ENCODE assay signal across 8 cellular contexts in the genomic region with DNA sequence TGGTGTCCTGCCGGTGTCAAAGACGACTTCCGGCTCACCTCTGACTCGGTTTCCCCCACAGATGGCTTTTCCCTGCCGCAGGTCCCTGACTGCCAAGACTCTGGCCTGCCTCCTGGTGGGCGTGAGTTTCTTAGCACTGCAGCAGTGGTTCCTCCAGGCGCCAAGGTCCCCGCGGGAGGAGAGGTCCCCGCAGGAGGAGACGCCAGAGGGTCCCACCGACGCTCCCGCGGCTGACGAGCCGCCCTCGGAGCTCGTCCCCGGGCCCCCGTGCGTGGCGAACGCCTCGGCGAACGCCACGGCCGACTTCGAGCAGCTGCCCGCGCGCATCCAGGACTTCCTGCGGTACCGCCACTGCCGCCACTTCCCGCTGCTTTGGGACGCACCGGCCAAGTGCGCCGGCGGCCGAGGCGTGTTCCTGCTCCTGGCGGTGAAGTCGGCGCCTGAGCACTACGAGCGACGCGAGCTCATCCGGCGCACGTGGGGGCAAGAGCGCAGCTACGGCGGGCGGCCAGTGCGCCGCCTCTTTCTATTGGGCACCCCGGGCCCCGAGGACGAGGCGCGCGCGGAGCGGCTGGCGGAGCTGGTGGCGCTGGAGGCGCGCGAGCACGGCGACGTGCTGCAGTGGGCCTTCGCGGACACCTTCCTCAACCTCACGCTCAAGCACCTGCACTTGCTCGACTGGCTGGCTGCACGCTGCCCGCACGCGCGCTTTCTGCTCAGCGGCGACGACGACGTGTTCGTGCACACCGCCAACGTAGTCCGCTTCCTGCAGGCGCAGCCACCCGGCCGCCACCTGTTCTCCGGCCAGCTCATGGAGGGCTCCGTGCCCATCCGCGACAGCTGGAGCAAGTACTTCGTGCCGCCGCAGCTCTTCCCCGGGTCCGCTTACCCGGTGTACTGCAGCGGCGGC. TPM values are rescaled to one million over a fixed set of nuclear protein-coding genes. Genes with fewer than 3 reads are reported as not detected.
DNase-seq lines count a peak whose midpoint lies in the region; ATAC-seq and TF ChIP-seq lines count a peak whose summit lies in the region.

No MANE protein-coding gene starts in this region.

- peak; percentile 48 for TF ChIP-seq CTCF in GM12874 (IDR thresholded peaks at IDR 0.05; ENCODE audit: insufficient read depth, low read depth, low read length)
- TF ChIP-seq CTCF in esophagus squamous epithelium (IDR thresholded peaks at IDR 0.05) = peak in 5 of 6 experiments; percentile 13 to 59 (median 27)
- peak; percentile 43 to 59 (median 48) for TF ChIP-seq CTCF in nephron (IDR thresholded peaks at IDR 0.05; ENCODE audit: unreplicated experiment in 3 of 3)

- ATAC-seq in HG03095 (IDR thresholded peaks at IDR 0.05; ENCODE audit: unreplicated experiment) = no peak

- H3K4me3 ChIP-seq in esophagus squamous epithelium (peak overlapping the region; percentile 21 to 65 (median 42)), HAP-1 (no peak overlapping the region)

- H3K27me3 ChIP-seq in esophagus squamous epithelium (peaks cover 0 to 73% (median 2%) of the 10 kb centered on the region in 4 donors), HAP-1 (ENCODE audit: low read depth) (no peaks in the 10 kb centered on the region; the same call in 1 of the 2 replicates)

- peak; percentile 49 for DNase-seq in SK-MEL-5 (ENCODE audit: low read depth, low spot score)
- no peak for DNase-seq in esophagus squamous epithelium (lab: John Stamatoyannopoulos, UW)
- DNase-seq in DMS 273 (lab: John Stamatoyannopoulos, UW; ENCODE audit: unreplicated experiment) = no peak
- DNase-seq in HAP-1 (ENCODE audit: low spot score in 2 of 2) = no peak
- no peak for DNase-seq in NCI-H774 (lab: John Stamatoyannopoulos, UW)

- no peaks in the 10 kb centered on the region for H3K36me3 Mint-ChIP-seq in nephron (ENCODE audit: low read depth)

- 49 to 62% methylated on average over 17 to 27 of the region's 109 CpGs for WGBS in esophagus squamous epithelium, 2 donors

- peak overlapping the region in 2 of 3 experiments; percentile 43 to 63 for H3K4me3 Mint-ChIP-seq in nephron

- intact Hi-C loops in esophagus squamous epithelium (cut with DNase I) = loop anchor here (10.0 kb wide), 2 partner anchors 115 to 305 kb away; no protein-coding TSS in a partner anchor

- no peak overlapping the region for H3K27ac Mint-ChIP-seq in nephron

- in situ Hi-C loops in SK-MEL-5 (cut with HindIII; ENCODE audit: low pct_unique_long_range_greater_than_20kb, low sequenced_read_pairs) = no loop called here
- in situ Hi-C loops in HAP-1 (cut with MboI; ENCODE audit: low sequenced_read_pairs) = no loop called here

- H3K9me3 ChIP-seq in esophagus squamous epithelium = no peaks in the 10 kb centered on the region
- no peaks in the 10 kb centered on the region for H3K9me3 ChIP-seq in HAP-1

- H3K9me3 Mint-ChIP-seq in nephron = peaks cover 5% of the 10 kb centered on the region

- H3K36me3 ChIP-seq in esophagus squamous epithelium (no peaks in the 10 kb centered on the region), HAP-1 (replicated peaks) (no peaks in the 10 kb centered on the region)

- H3K27ac ChIP-seq in esophagus squamous epithelium = no peak overlapping the region

- peaks cover 9 to 23% (median 9%) of the 10 kb centered on the region in 3 donors for H3K4me1 ChIP-seq in esophagus squamous epithelium
- no peaks in the 10 kb centered on the region for H3K4me1 ChIP-seq in HAP-1

- TF ChIP-seq POLR2A in esophagus squamous epithelium (IDR thresholded peaks at IDR 0.05) = no peak

- H3K27me3 Mint-ChIP-seq in nephron (ENCODE audit: low read depth) = peaks cover 58% of the 10 kb centered on the region

- H3K4me1 Mint-ChIP-seq in nephron = no peaks in the 10 kb centered on the region

RNA-seq across cellular contexts. Expression of a gene that starts 5.5 kb away (rescaled TPM):
- not detected in 2 replicates for total RNA-seq in SK-MEL-5 (2014; rRNA removed; shearing (Covaris generic))
- not detected in 2 replicates for polyA plus RNA-seq in SK-MEL-5 (2015; cell fraction: cytosol; rRNA removed)
- not detected in 2 replicates for polyA plus RNA-seq in SK-MEL-5 (2015; cell fraction: nucleus; rRNA removed)
- total RNA-seq in esophagus squamous epithelium = 1 to 10 TPM; 1.7 to 9.3 (median 7.6) TPM

RNA-seq across cellular contexts. Expression of a gene that starts 27.0 kb away (rescaled TPM):
- 1.7 and 2.4 TPM in 2 replicates for total RNA-seq in SK-MEL-5 (2014; rRNA removed; shearing (Covaris generic))
- 4.7 and 6.7 TPM in 2 replicates for polyA plus RNA-seq in SK-MEL-5 (2015; cell fraction: cytosol; rRNA removed)
- polyA plus RNA-seq in SK-MEL-5 (2015; cell fraction: nucleus; rRNA removed) = 8.4 and 8.7 TPM in 2 replicates
- 10 to 100 TPM in 3 of 4 donors, 1 to 10 TPM in 1; 9.3 to 63.2 (median 13.5) TPM for total RNA-seq in esophagus squamous epithelium
